Comparison of ENCODE assay signal across 1 cellular context in the genomic region with DNA sequence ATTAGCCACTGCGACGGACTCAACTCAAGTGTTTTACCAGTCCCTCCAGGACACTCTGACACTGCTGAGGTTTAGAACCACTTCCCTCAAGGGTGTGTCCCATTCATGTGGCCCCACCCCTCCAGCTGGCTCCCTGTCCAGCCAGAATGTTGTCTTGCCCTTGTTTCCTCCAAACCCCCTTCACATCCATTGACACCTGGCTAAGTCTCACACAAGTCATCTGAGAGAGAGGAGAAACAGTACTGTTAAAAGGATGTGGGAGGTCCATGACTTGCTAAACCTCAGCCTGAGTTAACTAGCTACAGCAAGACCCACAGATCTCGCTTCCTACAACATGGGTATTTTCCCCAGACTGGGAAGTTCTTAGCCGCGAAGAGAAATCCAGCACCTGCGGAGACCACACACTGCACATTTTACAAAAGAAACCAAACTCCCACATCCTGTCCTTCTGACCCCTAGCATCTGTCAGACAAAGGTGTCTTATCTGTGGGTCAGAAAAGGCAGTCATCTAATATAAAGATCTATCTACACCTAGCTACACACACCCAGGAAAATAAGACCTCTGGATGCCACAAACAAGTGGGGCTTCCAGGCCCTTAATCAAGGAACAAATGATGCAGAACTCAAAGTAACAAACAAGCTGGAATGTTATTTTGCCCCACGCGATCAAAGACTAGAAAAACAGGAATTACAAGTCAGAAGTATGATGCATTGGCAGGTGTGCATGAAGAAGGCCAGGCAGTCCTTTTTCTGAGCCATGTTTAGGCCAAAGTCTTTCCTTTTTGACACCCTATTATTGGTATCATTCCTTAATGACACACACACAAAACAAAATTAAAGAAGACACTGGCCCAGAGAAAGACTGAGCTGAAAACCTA.
A peak's percentile ranks its signal among the peaks of the same experiment; 100 is the strongest.
TF ChIP-seq lines count a peak whose summit lies in the region.

No MANE protein-coding gene starts in this region.

TF ChIP-seq in GM12878, 131 proteins besides CTCF, POLR2A, EP300 and RAD21 (continued from another document and continues in another):
- TF ChIP-seq, protein P1, sequence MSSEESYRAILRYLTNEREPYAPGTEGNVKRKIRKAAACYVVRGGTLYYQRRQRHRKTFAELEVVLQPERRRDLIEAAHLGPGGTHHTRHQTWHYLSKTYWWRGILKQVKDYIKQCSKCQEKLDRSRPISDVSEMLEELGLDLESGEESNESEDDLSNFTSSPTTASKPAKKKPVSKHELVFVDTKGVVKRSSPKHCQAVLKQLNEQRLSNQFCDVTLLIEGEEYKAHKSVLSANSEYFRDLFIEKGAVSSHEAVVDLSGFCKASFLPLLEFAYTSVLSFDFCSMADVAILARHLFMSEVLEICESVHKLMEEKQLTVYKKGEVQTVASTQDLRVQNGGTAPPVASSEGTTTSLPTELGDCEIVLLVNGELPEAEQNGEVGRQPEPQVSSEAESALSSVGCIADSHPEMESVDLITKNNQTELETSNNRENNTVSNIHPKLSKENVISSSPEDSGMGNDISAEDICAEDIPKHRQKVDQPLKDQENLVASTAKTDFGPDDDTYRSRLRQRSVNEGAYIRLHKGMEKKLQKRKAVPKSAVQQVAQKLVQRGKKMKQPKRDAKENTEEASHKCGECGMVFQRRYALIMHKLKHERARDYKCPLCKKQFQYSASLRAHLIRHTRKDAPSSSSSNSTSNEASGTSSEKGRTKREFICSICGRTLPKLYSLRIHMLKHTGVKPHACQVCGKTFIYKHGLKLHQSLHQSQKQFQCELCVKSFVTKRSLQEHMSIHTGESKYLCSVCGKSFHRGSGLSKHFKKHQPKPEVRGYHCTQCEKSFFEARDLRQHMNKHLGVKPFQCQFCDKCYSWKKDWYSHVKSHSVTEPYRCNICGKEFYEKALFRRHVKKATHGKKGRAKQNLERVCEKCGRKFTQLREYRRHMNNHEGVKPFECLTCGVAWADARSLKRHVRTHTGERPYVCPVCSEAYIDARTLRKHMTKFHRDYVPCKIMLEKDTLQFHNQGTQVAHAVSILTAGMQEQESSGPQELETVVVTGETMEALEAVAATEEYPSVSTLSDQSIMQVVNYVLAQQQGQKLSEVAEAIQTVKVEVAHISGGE (CRISPR knock-in tag; IDR thresholded peaks at IDR 0.05) = no peak
- TF ChIP-seq, protein P2, sequence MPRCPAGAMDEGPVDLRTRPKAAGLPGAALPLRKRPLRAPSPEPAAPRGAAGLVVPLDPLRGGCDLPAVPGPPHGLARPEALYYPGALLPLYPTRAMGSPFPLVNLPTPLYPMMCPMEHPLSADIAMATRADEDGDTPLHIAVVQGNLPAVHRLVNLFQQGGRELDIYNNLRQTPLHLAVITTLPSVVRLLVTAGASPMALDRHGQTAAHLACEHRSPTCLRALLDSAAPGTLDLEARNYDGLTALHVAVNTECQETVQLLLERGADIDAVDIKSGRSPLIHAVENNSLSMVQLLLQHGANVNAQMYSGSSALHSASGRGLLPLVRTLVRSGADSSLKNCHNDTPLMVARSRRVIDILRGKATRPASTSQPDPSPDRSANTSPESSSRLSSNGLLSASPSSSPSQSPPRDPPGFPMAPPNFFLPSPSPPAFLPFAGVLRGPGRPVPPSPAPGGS (IDR thresholded peaks at IDR 0.05; ENCODE audit: borderline replicate concordance, insufficient read depth, low read depth, low read length, poor library complexity, severe bottlenecking) = peak; percentile 81
- TF ChIP-seq ZNF24 (IDR thresholded peaks at IDR 0.05) (0 out of 2 replicates have a peak, but pooled peaks have one; percentile 7), IKZF1 (conservative IDR thresholded peaks at IDR 0.05) (peak; percentile 100), CBFB (IDR thresholded peaks at IDR 0.05; ENCODE audit: low read depth) (peak; percentile 89), MTA2 (IDR thresholded peaks at IDR 0.05; ENCODE audit: low read depth) (peak; percentile 98), KDM1A (IDR thresholded peaks at IDR 0.05; ENCODE audit: borderline replicate concordance) (no peak), STAT1 (conservative IDR thresholded peaks at IDR 0.05) (no peak), TAF1 (IDR thresholded peaks at IDR 0.05; ENCODE audit: borderline replicate concordance, low read depth, low read length) (no peak; the same call in 1 of the 2 replicates), BMI1 (IDR thresholded peaks at IDR 0.05; ENCODE audit: borderline replicate concordance) (peak; percentile 78), CREM (IDR thresholded peaks at IDR 0.05; ENCODE audit: low read depth) (peak; percentile 85), SRF (IDR thresholded peaks at IDR 0.05; ENCODE audit: low read depth in 2 of 2, low read length in 2 of 2) (no peak), HDAC6 (IDR thresholded peaks at IDR 0.05; ENCODE audit: unreplicated experiment) (no peak), RBBP5 (conservative IDR thresholded peaks at IDR 0.05) (no peak), SREBF1 (IDR thresholded peaks at IDR 0.05; ENCODE audit: low read length) (no peak), BRCA1 (IDR thresholded peaks at IDR 0.05; ENCODE audit: low read depth, low read length) (no peak), GATAD2B (conservative IDR thresholded peaks at IDR 0.05; ENCODE audit: low read depth) (peak; percentile 88), SMC3 (IDR thresholded peaks at IDR 0.05; ENCODE audit: borderline replicate concordance, low read length) (peak; percentile 12; the same call in 1 of the 2 replicates), POLR2AphosphoS5 (IDR thresholded peaks at IDR 0.05; ENCODE audit: low read length) (peak; percentile 83), WRNIP1 (IDR thresholded peaks at IDR 0.05; ENCODE audit: borderline replicate concordance, low read depth, low read length) (no peak), HDGF (IDR thresholded peaks at IDR 0.05) (peak; percentile 72; the same call in 1 of the 2 replicates), SUZ12 (IDR thresholded peaks at IDR 0.05; ENCODE audit: unreplicated experiment) (no peak), TCF12 (IDR thresholded peaks at IDR 0.05; ENCODE audit: low read depth, low read length) (peak; percentile 93), POU2F2 (IDR thresholded peaks at IDR 0.05; ENCODE audit: borderline replicate concordance, low read depth, low read length) (peak; percentile 68; the same call in 1 of the 3 replicates), TCF7 (IDR thresholded peaks at IDR 0.05; ENCODE audit: borderline replicate concordance) (0 out of 2 replicates have a peak, but pooled peaks have one; percentile 29), CEBPB (IDR thresholded peaks at IDR 0.05; ENCODE audit: borderline replicate concordance in 1 of 2, low read depth in 2 of 2, low read length in 2 of 2) (peak in 1 of 2 experiments; percentile 81; a peak in 2 of 4 replicates), DPF2 (IDR thresholded peaks at IDR 0.05) (peak; percentile 95), PAX8 (IDR thresholded peaks at IDR 0.05) (no peak), POLR2AphosphoS2 (IDR thresholded peaks at IDR 0.05; ENCODE audit: low read depth, low read length) (no peak), BCL11A (IDR thresholded peaks at IDR 0.05; ENCODE audit: low read depth, low read length) (peak; percentile 92), RAD51 (IDR thresholded peaks at IDR 0.05) (peak; percentile 61)
- TF ChIP-seq, protein P3, sequence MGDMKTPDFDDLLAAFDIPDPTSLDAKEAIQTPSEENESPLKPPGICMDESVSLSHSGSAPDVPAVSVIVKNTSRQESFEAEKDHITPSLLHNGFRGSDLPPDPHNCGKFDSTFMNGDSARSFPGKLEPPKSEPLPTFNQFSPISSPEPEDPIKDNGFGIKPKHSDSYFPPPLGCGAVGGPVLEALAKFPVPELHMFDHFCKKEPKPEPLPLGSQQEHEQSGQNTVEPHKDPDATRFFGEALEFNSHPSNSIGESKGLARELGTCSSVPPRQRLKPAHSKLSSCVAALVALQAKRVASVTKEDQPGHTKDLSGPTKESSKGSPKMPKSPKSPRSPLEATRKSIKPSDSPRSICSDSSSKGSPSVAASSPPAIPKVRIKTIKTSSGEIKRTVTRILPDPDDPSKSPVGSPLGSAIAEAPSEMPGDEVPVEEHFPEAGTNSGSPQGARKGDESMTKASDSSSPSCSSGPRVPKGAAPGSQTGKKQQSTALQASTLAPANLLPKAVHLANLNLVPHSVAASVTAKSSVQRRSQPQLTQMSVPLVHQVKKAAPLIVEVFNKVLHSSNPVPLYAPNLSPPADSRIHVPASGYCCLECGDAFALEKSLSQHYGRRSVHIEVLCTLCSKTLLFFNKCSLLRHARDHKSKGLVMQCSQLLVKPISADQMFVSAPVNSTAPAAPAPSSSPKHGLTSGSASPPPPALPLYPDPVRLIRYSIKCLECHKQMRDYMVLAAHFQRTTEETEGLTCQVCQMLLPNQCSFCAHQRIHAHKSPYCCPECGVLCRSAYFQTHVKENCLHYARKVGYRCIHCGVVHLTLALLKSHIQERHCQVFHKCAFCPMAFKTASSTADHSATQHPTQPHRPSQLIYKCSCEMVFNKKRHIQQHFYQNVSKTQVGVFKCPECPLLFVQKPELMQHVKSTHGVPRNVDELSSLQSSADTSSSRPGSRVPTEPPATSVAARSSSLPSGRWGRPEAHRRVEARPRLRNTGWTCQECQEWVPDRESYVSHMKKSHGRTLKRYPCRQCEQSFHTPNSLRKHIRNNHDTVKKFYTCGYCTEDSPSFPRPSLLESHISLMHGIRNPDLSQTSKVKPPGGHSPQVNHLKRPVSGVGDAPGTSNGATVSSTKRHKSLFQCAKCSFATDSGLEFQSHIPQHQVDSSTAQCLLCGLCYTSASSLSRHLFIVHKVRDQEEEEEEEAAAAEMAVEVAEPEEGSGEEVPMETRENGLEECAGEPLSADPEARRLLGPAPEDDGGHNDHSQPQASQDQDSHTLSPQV (IDR thresholded peaks at IDR 0.05) = no peak
- TF ChIP-seq, protein P4, sequence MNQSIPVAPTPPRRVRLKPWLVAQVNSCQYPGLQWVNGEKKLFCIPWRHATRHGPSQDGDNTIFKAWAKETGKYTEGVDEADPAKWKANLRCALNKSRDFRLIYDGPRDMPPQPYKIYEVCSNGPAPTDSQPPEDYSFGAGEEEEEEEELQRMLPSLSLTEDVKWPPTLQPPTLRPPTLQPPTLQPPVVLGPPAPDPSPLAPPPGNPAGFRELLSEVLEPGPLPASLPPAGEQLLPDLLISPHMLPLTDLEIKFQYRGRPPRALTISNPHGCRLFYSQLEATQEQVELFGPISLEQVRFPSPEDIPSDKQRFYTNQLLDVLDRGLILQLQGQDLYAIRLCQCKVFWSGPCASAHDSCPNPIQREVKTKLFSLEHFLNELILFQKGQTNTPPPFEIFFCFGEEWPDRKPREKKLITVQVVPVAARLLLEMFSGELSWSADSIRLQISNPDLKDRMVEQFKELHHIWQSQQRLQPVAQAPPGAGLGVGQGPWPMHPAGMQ (IDR thresholded peaks at IDR 0.05; ENCODE audit: borderline replicate concordance) = peak; percentile 24; the same call in 1 of the 2 replicates
- TF ChIP-seq, protein P5, sequence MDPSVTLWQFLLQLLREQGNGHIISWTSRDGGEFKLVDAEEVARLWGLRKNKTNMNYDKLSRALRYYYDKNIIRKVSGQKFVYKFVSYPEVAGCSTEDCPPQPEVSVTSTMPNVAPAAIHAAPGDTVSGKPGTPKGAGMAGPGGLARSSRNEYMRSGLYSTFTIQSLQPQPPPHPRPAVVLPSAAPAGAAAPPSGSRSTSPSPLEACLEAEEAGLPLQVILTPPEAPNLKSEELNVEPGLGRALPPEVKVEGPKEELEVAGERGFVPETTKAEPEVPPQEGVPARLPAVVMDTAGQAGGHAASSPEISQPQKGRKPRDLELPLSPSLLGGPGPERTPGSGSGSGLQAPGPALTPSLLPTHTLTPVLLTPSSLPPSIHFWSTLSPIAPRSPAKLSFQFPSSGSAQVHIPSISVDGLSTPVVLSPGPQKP (IDR thresholded peaks at IDR 0.05; ENCODE audit: low read depth, low read length) = no peak
- TF ChIP-seq, protein P6, sequence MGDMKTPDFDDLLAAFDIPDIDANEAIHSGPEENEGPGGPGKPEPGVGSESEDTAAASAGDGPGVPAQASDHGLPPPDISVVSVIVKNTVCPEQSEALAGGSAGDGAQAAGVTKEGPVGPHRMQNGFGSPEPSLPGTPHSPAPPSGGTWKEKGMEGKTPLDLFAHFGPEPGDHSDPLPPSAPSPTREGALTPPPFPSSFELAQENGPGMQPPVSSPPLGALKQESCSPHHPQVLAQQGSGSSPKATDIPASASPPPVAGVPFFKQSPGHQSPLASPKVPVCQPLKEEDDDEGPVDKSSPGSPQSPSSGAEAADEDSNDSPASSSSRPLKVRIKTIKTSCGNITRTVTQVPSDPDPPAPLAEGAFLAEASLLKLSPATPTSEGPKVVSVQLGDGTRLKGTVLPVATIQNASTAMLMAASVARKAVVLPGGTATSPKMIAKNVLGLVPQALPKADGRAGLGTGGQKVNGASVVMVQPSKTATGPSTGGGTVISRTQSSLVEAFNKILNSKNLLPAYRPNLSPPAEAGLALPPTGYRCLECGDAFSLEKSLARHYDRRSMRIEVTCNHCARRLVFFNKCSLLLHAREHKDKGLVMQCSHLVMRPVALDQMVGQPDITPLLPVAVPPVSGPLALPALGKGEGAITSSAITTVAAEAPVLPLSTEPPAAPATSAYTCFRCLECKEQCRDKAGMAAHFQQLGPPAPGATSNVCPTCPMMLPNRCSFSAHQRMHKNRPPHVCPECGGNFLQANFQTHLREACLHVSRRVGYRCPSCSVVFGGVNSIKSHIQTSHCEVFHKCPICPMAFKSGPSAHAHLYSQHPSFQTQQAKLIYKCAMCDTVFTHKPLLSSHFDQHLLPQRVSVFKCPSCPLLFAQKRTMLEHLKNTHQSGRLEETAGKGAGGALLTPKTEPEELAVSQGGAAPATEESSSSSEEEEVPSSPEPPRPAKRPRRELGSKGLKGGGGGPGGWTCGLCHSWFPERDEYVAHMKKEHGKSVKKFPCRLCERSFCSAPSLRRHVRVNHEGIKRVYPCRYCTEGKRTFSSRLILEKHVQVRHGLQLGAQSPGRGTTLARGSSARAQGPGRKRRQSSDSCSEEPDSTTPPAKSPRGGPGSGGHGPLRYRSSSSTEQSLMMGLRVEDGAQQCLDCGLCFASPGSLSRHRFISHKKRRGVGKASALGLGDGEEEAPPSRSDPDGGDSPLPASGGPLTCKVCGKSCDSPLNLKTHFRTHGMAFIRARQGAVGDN (IDR thresholded peaks at IDR 0.05) = peak; percentile 7; the same call in 1 of the 2 replicates
- TF ChIP-seq, protein P7, sequence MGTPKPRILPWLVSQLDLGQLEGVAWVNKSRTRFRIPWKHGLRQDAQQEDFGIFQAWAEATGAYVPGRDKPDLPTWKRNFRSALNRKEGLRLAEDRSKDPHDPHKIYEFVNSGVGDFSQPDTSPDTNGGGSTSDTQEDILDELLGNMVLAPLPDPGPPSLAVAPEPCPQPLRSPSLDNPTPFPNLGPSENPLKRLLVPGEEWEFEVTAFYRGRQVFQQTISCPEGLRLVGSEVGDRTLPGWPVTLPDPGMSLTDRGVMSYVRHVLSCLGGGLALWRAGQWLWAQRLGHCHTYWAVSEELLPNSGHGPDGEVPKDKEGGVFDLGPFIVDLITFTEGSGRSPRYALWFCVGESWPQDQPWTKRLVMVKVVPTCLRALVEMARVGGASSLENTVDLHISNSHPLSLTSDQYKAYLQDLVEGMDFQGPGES (IDR thresholded peaks at IDR 0.05) = no peak
- TF ChIP-seq, protein P8, sequence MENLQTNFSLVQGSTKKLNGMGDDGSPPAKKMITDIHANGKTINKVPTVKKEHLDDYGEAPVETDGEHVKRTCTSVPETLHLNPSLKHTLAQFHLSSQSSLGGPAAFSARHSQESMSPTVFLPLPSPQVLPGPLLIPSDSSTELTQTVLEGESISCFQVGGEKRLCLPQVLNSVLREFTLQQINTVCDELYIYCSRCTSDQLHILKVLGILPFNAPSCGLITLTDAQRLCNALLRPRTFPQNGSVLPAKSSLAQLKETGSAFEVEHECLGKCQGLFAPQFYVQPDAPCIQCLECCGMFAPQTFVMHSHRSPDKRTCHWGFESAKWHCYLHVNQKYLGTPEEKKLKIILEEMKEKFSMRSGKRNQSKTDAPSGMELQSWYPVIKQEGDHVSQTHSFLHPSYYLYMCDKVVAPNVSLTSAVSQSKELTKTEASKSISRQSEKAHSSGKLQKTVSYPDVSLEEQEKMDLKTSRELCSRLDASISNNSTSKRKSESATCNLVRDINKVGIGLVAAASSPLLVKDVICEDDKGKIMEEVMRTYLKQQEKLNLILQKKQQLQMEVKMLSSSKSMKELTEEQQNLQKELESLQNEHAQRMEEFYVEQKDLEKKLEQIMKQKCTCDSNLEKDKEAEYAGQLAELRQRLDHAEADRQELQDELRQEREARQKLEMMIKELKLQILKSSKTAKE (IDR thresholded peaks at IDR 0.05; ENCODE audit: low read depth, poor library complexity, severe bottlenecking) = peak; percentile 99
